Comparison of ENCODE assay signal across 37 cellular contexts in the genomic region with DNA sequence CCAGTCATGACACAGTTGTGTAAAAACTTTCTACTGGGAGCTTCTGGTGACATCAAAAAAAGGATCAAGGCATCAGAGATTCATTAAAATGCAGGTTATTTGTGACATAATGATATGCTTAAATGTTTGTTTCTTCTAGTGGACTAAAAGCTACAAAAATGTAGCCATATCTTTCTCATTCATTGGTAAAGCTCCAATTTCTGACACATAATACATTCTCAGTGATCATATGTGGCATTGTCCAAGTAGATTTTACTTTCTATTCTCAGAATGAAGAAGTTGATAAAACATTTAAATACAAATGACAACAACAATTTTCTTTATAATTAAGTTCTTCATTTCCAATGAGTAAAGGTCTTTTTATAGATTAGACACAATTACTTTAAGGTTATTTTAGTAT.
"Had no signal": no experiment of that assay in that cellular context is flagged by ENCODE, and none has a peak within 500 bp of the region (broad histone marks: within the 10 kb centered on the region; RNA-seq: fewer than 3 reads in every experiment).

No MANE protein-coding gene starts in this region.

- H3K9me3 Mint-ChIP-seq: activated CD4-positive, alpha-beta memory T cell treated with anti-CD3 and anti-CD28 coated beads for 36 hours; activated CD4-positive, alpha-beta T cell treated with anti-CD3 and anti-CD28 coated beads, Interleukin-2, amount 10 ng/mL, durations not matched to agents 24 days and 14 days; activated CD8-positive, alpha-beta T cell treated with anti-CD3 and anti-CD28 coated beads for 36 hours; activated naive CD4-positive, alpha-beta T cell treated with anti-CD3 and anti-CD28 coated beads for 36 hours; activated naive CD4-positive, alpha-beta T cell treated with anti-CD3 and anti-CD28 coated beads, Interleukin-2, amount 50 U/mL, for 72 hours; activated naive CD8-positive, alpha-beta T cell treated with anti-CD3 and anti-CD28 coated beads for 36 hours; activated T-cell treated with anti-CD3 and anti-CD28 coated beads, Interleukin-2, amount 50 U/mL, for 4 hours; activated T-helper 1 cell treated with anti-CD3 and anti-CD28 coated beads, Interleukin-12 subunit alpha, Interleukin-12 subunit beta, Interleukin-2, Interleukin-4 antibody, amounts not matched to agents 30 ng/mL and 10 ng/mL and 1 ng/mL, durations not matched to agents 14 hours and 24 hours and 36 hours; activated T-helper 17 cell treated with anti-CD3 and anti-CD28 coated beads, Interleukin-2, amount 50 U/mL, for 72 hours; T-helper 1 cell treated with Interleukin-12 subunit alpha and Interleukin-12 subunit beta and Interleukin-4 antibody, amounts not matched to agents 30 μg/mL and 1 μg/mL, for 36 hours; T-helper 2 cell treated with Interferon-gamma antibody and Interleukin-4, amounts not matched to agents 5 μg/mL and 100 μg/mL, for 36 hours had no signal

- H3K27ac Mint-ChIP-seq: activated B cell treated with CpG ODN at 0.5 μM for 24 hours; activated CD4-positive, alpha-beta memory T cell treated with anti-CD3 and anti-CD28 coated beads for 36 hours; activated CD4-positive, alpha-beta T cell treated with anti-CD3 and anti-CD28 coated beads, Interleukin-2, amount 10 ng/mL, durations not matched to agents 24 days and 14 days; activated CD8-positive, alpha-beta T cell treated with anti-CD3 and anti-CD28 coated beads for 36 hours; activated naive CD4-positive, alpha-beta T cell treated with anti-CD3 and anti-CD28 coated beads for 36 hours; activated naive CD4-positive, alpha-beta T cell treated with anti-CD3 and anti-CD28 coated beads, Interleukin-2, amount 50 U/mL, for 72 hours; activated naive CD8-positive, alpha-beta T cell treated with anti-CD3 and anti-CD28 coated beads for 36 hours; activated T-cell treated with anti-CD3 and anti-CD28 coated beads, Interleukin-2, amount 50 U/mL, for 72 hours; activated T-helper 1 cell treated with anti-CD3 and anti-CD28 coated beads, Interleukin-12 subunit alpha, Interleukin-12 subunit beta, Interleukin-2, Interleukin-4 antibody, amounts not matched to agents 30 ng/mL and 10 ng/mL and 1 ng/mL, durations not matched to agents 14 hours and 24 hours and 36 hours; activated T-helper 17 cell treated with anti-CD3 and anti-CD28 coated beads, Interleukin-2, amount 50 U/mL, for 72 hours; T-helper 1 cell treated with Interleukin-12 subunit alpha and Interleukin-12 subunit beta and Interleukin-4 antibody, amounts not matched to agents 30 μg/mL and 1 μg/mL, for 36 hours; T-helper 2 cell treated with Interferon-gamma antibody and Interleukin-4, amounts not matched to agents 5 μg/mL and 100 μg/mL, for 36 hours had no signal

- H3K9me3 ChIP-seq: adrenal gland, body of pancreas, breast epithelium had no signal

- H3K36me3 ChIP-seq: adrenal gland, brain microvascular endothelial cell, breast epithelium had no signal

- H3K4me1 Mint-ChIP-seq: activated B cell treated with CpG ODN at 0.5 μM for 24 hours; activated CD4-positive, alpha-beta T cell treated with anti-CD3 and anti-CD28 coated beads, Interleukin-2, amount 10 ng/mL, durations not matched to agents 24 days and 14 days; activated naive CD8-positive, alpha-beta T cell treated with anti-CD3 and anti-CD28 coated beads for 36 hours; activated T-helper 17 cell treated with anti-CD3 and anti-CD28 coated beads, Interleukin-2, amount 50 U/mL, for 72 hours had no signal

- H3K27ac ChIP-seq: adrenal gland, body of pancreas, brain microvascular endothelial cell, breast epithelium, VCaP had no signal

- FAIRE-seq: astrocyte, TTC549 had no signal

- H3K4me3 ChIP-seq: adrenal gland, body of pancreas, breast epithelium had no signal

- H3K4me1 ChIP-seq: adrenal gland, body of pancreas, breast epithelium had no signal

- DNase-seq: activated B cell treated with CpG ODN at 0.5 μM for 24 hours; activated CD4-positive, alpha-beta memory T cell treated with anti-CD3 and anti-CD28 coated beads for 36 hours; activated CD4-positive, alpha-beta T cell treated with anti-CD3 and anti-CD28 coated beads for 4 hours; activated CD4-positive, alpha-beta T cell treated with anti-CD3 and anti-CD28 coated beads, Interleukin-2, amount 10 ng/mL, durations not matched to agents 24 days and 14 days; activated CD4-positive, alpha-beta T cell treated with anti-CD3 and anti-CD28 coated beads, Interleukin-2, amount 50 U/mL, for 1 hour; activated CD4-positive, alpha-beta T cell treated with anti-CD3 and anti-CD28 coated beads, Interleukin-2, amount 50 U/mL, for 4 hours; activated CD4-positive, CD25-positive, alpha-beta regulatory T cell treated with anti-CD3 and anti-CD28 coated beads, Interleukin-2, amount 50 U/mL, for 72 hours; activated CD8-positive, alpha-beta memory T cell treated with anti-CD3 and anti-CD28 coated beads, Interleukin-2, amount 50 U/mL, for 4 hours; activated CD8-positive, alpha-beta T cell treated with anti-CD3 and anti-CD28 coated beads for 36 hours; activated effector memory CD4-positive, alpha-beta T cell treated with anti-CD3 and anti-CD28 coated beads, Interleukin-2, amount 50 U/mL, for 16 hours; activated gamma-delta T cell treated with Interleukin-2 at 50 U/mL for 16 hours; activated naive CD4-positive, alpha-beta T cell; activated naive CD4-positive, alpha-beta T cell treated with anti-CD3 and anti-CD28 coated beads for 36 hours; activated naive CD4-positive, alpha-beta T cell treated with anti-CD3 and anti-CD28 coated beads, Interleukin-2, amount 50 U/mL, for 16 hours; activated naive CD8-positive, alpha-beta T cell treated with anti-CD3 and anti-CD28 coated beads for 36 hours; activated T-cell treated with anti-CD3 and anti-CD28 coated beads for 4 hours; activated T-cell treated with anti-CD3 and anti-CD28 coated beads, Interleukin-2, amount 50 U/mL, for 1 hour; activated T-cell treated with anti-CD3 and anti-CD28 coated beads, Interleukin-2, amount 50 U/mL, for 4 hours; activated T-cell treated with anti-CD3 and anti-CD28 coated beads, Interleukin-2, amount 50 U/mL, for 72 hours; adrenal gland; amniotic stem cell; aorta; body of pancreas; brain microvascular endothelial cell; central memory CD4-positive, alpha-beta T cell; T-helper 1 cell; T-helper 2 cell; T-helper 9 cell had no signal

- H3K4me3 Mint-ChIP-seq: activated B cell treated with CpG ODN at 0.5 μM for 24 hours; activated CD4-positive, alpha-beta memory T cell treated with anti-CD3 and anti-CD28 coated beads for 36 hours; activated CD4-positive, alpha-beta T cell treated with anti-CD3 and anti-CD28 coated beads, Interleukin-2, amount 10 ng/mL, durations not matched to agents 24 days and 14 days; activated CD8-positive, alpha-beta T cell treated with anti-CD3 and anti-CD28 coated beads for 36 hours; activated naive CD4-positive, alpha-beta T cell treated with anti-CD3 and anti-CD28 coated beads for 36 hours; activated naive CD8-positive, alpha-beta T cell treated with anti-CD3 and anti-CD28 coated beads for 36 hours; activated T-cell treated with anti-CD3 and anti-CD28 coated beads, Interleukin-2, amount 50 U/mL, for 4 hours; activated T-cell treated with anti-CD3 and anti-CD28 coated beads, Interleukin-2, amount 50 U/mL, for 72 hours; activated T-helper 1 cell treated with anti-CD3 and anti-CD28 coated beads, Interleukin-12 subunit alpha, Interleukin-12 subunit beta, Interleukin-2, Interleukin-4 antibody, amounts not matched to agents 30 ng/mL and 10 ng/mL and 1 ng/mL, durations not matched to agents 14 hours and 24 hours and 36 hours; activated T-helper 17 cell treated with anti-CD3 and anti-CD28 coated beads, Interleukin-2, amount 50 U/mL, for 72 hours; T-helper 1 cell treated with Interleukin-12 subunit alpha and Interleukin-12 subunit beta and Interleukin-4 antibody, amounts not matched to agents 30 μg/mL and 1 μg/mL, for 36 hours; T-helper 2 cell treated with Interferon-gamma antibody and Interleukin-4, amounts not matched to agents 5 μg/mL and 100 μg/mL, for 36 hours had no signal

- ATAC-seq: activated CD8-positive, alpha-beta T cell treated with anti-CD3 and anti-CD28 coated beads for 36 hours; activated naive CD4-positive, alpha-beta T cell treated with anti-CD3 and anti-CD28 coated beads, Interleukin-2, amount 50 U/mL, for 72 hours; activated T-cell treated with anti-CD3 and anti-CD28 coated beads, Interleukin-2, amount 50 U/mL, for 4 hours; activated T-cell treated with anti-CD3 and anti-CD28 coated beads, Interleukin-2, amount 50 U/mL, for 72 hours; activated T-helper 17 cell treated with anti-CD3 and anti-CD28 coated beads, Interleukin-2, amount 50 U/mL, for 72 hours; body of pancreas had no signal

- H3K27me3 ChIP-seq: adrenal gland, body of pancreas, brain microvascular endothelial cell, breast epithelium had no signal

- H3K36me3 Mint-ChIP-seq: activated CD4-positive, alpha-beta memory T cell treated with anti-CD3 and anti-CD28 coated beads for 36 hours; activated naive CD4-positive, alpha-beta T cell treated with anti-CD3 and anti-CD28 coated beads, Interleukin-2, amount 50 U/mL, for 72 hours; activated naive CD8-positive, alpha-beta T cell treated with anti-CD3 and anti-CD28 coated beads for 36 hours had no signal
